Comparison of ENCODE assay signal across 14 cellular contexts in the genomic region with DNA sequence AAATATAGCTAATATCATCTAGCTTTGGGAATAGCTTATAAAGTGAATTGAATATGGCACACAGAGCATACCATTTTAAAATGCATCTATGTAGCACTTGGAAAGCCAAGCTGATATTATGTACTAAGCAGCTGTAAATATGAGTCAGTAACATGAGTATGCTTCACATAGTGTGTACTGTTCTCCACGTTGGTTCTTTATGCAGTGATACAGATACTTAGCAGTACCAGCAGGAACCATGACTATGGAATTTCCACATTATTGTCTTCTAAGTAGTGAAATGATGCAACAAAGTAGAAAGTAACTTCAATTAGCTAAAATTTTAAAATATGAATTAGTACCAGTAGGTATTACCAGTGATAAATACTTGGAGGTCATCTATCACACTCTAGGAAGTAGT.
"Had no signal": no experiment of that assay in that cellular context is flagged by ENCODE, and none has a peak within 500 bp of the region (broad histone marks: within the 10 kb centered on the region; RNA-seq: fewer than 3 reads in every experiment).

No MANE protein-coding gene starts in this region.

- H3K9me3 ChIP-seq: left ventricle myocardium inferior, suprapubic skin had no signal

- H3K4me1 ChIP-seq: left ventricle myocardium inferior, suprapubic skin had no signal

- H3K27me3 ChIP-seq: suprapubic skin had no signal

- ATAC-seq: activated CD8-positive, alpha-beta memory T cell treated with anti-CD3 and anti-CD28 coated beads, Interleukin-2, amount 10 ng/mL, durations not matched to agents 7 days and 5 days; esophagus mucosa; stimulated activated naive CD8-positive, alpha-beta T cell treated with anti-CD3 and anti-CD28 coated beads, Interleukin-15, amount 100 ng/mL, for 72 hours had no signal

- DNase-seq: activated B cell treated with CpG ODN at 0.5 μM for 24 hours; activated CD4-positive, alpha-beta memory T cell treated with anti-CD3 and anti-CD28 coated beads, Interleukin-2, amount 10 ng/mL, durations not matched to agents 7 days and 5 days; activated CD4-positive, alpha-beta T cell treated with anti-CD3 and anti-CD28 coated beads for 48 hours; activated CD8-positive, alpha-beta memory T cell treated with anti-CD3 and anti-CD28 coated beads, Interleukin-2, amount 10 ng/mL, durations not matched to agents 7 days and 5 days; amygdala; cortex of kidney; effector CD4-positive, alpha-beta T cell; hippocampal formation; left ventricle myocardium inferior; naive B cell; stimulated activated CD4-positive, alpha-beta T cell treated with anti-CD3 and anti-CD28 coated beads, Interleukin-2, amount 100 ng/mL, for 24 hours; stimulated activated naive CD8-positive, alpha-beta T cell treated with anti-CD3 and anti-CD28 coated beads, Interleukin-15, amount 100 ng/mL, for 72 hours had no signal

- H3K36me3 ChIP-seq: left ventricle myocardium inferior, suprapubic skin had no signal

- H3K4me3 ChIP-seq: left ventricle myocardium inferior, suprapubic skin had no signal

- H3K27ac ChIP-seq: left ventricle myocardium inferior, suprapubic skin had no signal
